Comparison of ENCODE assay signal across 9 cellular contexts in the genomic region with DNA sequence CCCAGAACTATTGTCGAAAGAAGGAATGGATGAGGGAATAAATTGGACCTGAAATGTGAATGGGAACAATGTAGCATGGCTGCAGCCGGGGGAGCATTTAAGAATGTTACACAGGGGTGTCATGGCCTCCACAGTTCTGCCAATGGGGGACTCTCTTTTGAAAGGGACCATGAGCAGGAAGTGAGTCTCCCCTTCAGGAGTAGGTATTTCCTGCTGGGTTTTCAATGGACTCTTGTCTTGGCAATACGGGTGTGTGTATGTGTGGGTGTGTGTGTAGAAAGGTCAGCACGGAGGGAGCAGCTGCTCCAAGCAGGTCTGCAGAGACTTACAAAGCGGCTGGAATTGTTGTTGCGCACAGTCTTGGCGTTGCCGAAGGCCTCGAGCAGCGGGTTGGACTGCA. TPM values are rescaled to one million over a fixed set of nuclear protein-coding genes. Genes with fewer than 3 reads are reported as not detected.
DNase-seq lines count a peak whose midpoint lies in the region; ATAC-seq lines count a peak whose summit lies in the region.
"Had no signal": no experiment of that assay in that cellular context is flagged by ENCODE, and none has a peak within 500 bp of the region (broad histone marks: within the 10 kb centered on the region; RNA-seq: fewer than 3 reads in every experiment).

No MANE protein-coding gene starts in this region.

- no peak overlapping the region for H3K14ac ChIP-seq in mesenchymal stem cell (ENCODE audit: low read length in 2 of 2)

- H3K79me1 ChIP-seq in mesenchymal stem cell (replicated peaks; ENCODE audit: low read length, poor library complexity, severe bottlenecking), result no peaks in the 10 kb centered on the region

- 85% methylated on average over 10 of the region's 10 CpGs for WGBS in mesenchymal stem cell

- no peak overlapping the region for H2AK5ac ChIP-seq in mesenchymal stem cell (ENCODE audit: low read length, severe bottlenecking)

- H2AFZ ChIP-seq in mesenchymal stem cell (ENCODE audit: low read depth, low read length), result no peak overlapping the region

- no peaks in the 10 kb centered on the region for H3K9me3 ChIP-seq in mesenchymal stem cell (ENCODE audit: control insufficient read depth, low read length)

- no peak overlapping the region for H2BK5ac ChIP-seq in mesenchymal stem cell (ENCODE audit: low read depth, low read length, poor library complexity, severe bottlenecking)

- POLR2A ChIA-PET in activated naive CD8-positive, alpha-beta T cell treated with anti-CD3 and anti-CD28 coated beads, Interleukin-2, amount 10 ng/mL, durations not matched to agents 7 days and 5 days (lab: Charles Lee), result no interaction called here

- no peak overlapping the region for H2BK120ac ChIP-seq in mesenchymal stem cell (ENCODE audit: low read depth, low read length)

- peaks cover 39% of the 10 kb centered on the region for H3K36me3 Mint-ChIP-seq in activated naive CD8-positive, alpha-beta T cell treated with anti-CD3 and anti-CD28 coated beads, Interleukin-2, amount 10 ng/mL, durations not matched to agents 7 days and 5 days

- H3K27me3 Mint-ChIP-seq in activated naive CD8-positive, alpha-beta T cell treated with anti-CD3 and anti-CD28 coated beads, Interleukin-2, amount 10 ng/mL, durations not matched to agents 7 days and 5 days, result no peaks in the 10 kb centered on the region

- peak overlapping the region; percentile 17 for H3K27ac Mint-ChIP-seq in activated naive CD8-positive, alpha-beta T cell treated with anti-CD3 and anti-CD28 coated beads, Interleukin-2, amount 10 ng/mL, durations not matched to agents 7 days and 5 days

- no peaks in the 10 kb centered on the region for H3K9me3 Mint-ChIP-seq in activated naive CD8-positive, alpha-beta T cell treated with anti-CD3 and anti-CD28 coated beads, Interleukin-2, amount 10 ng/mL, durations not matched to agents 7 days and 5 days

- DNase-seq in ELF-1 (ENCODE audit: low read depth, low spot score) (peak; percentile 41), Kasumi-1 (lab: John Stamatoyannopoulos, UW) (peak; percentile 15 to 16), mesenchymal stem cell (no peak), ACHN (no peak)
- DNase-seq in activated naive CD8-positive, alpha-beta T cell treated with anti-CD3 and anti-CD28 coated beads, Interleukin-2, amount 10 ng/mL, durations not matched to agents 7 days and 5 days, result no peak
- DNase-seq: activated CD8-positive, alpha-beta memory T cell treated with anti-CD3 and anti-CD28 coated beads for 24 hours; effector CD4-positive, alpha-beta T cell had no signal

- H3K36me3 ChIP-seq in mesenchymal stem cell (ENCODE audit: control insufficient read depth in 1 of 2, insufficient read depth in 2 of 2, low read depth in 1 of 2, low read length in 2 of 2), result peaks cover 10 to 15% of the 10 kb centered on the region in 2 experiments

- no peaks in the 10 kb centered on the region for H3K4me1 ChIP-seq in mesenchymal stem cell (ENCODE audit: control insufficient read depth, insufficient read depth, low read depth, low read length)

- H3K23ac ChIP-seq in mesenchymal stem cell (ENCODE audit: low read length in 2 of 2), result no peak overlapping the region

- H2BK12ac ChIP-seq in mesenchymal stem cell (ENCODE audit: low read length in 2 of 2), result no peak overlapping the region

- peak overlapping the region; percentile 16 for H4K8ac ChIP-seq in mesenchymal stem cell (ENCODE audit: low read length)

- peaks cover 5% of the 10 kb centered on the region for H3K4me1 Mint-ChIP-seq in activated naive CD8-positive, alpha-beta T cell treated with anti-CD3 and anti-CD28 coated beads, Interleukin-2, amount 10 ng/mL, durations not matched to agents 7 days and 5 days

- H3K4ac ChIP-seq in mesenchymal stem cell (ENCODE audit: low read depth in 1 of 2, low read length in 2 of 2), result no peak overlapping the region

- no peak overlapping the region for H3K9ac ChIP-seq in mesenchymal stem cell (ENCODE audit: low read length)

- H2BK15ac ChIP-seq in mesenchymal stem cell (ENCODE audit: low read depth, poor library complexity, severe bottlenecking), result no peak overlapping the region

- ATAC-seq in activated naive CD8-positive, alpha-beta T cell treated with anti-CD3 and anti-CD28 coated beads, Interleukin-2, amount 10 ng/mL, durations not matched to agents 7 days and 5 days (ENCODE audit: low read depth), result no peak
- ATAC-seq in esophagus mucosa, result no peak
- no peak for ATAC-seq in GM21367 (IDR thresholded peaks at IDR 0.05; ENCODE audit: unreplicated experiment)

- no peak overlapping the region for H3K4me3 ChIP-seq in mesenchymal stem cell (ENCODE audit: insufficient read depth in 1 of 2, low read depth in 1 of 2, low read length in 2 of 2)

- H3K27me3 ChIP-seq in mesenchymal stem cell (ENCODE audit: control insufficient read depth in 1 of 2, insufficient read depth in 1 of 2, low read length in 2 of 2), result peaks cover 0 to 3% of the 10 kb centered on the region in 2 experiments

- in situ Hi-C loops in ACHN (cut with HindIII; ENCODE audit: low pct_ligation_motif_present, low pct_unique_long_range_greater_than_20kb, low sequenced_read_pairs), result no loop called here

- no peak overlapping the region for H3K4me2 ChIP-seq in mesenchymal stem cell (ENCODE audit: low read length, poor library complexity, severe bottlenecking)

- H4K91ac ChIP-seq in mesenchymal stem cell (ENCODE audit: low read length), result peak overlapping the region; percentile 64

- H3K27ac ChIP-seq in mesenchymal stem cell (ENCODE audit: low read length, poor library complexity, severe bottlenecking), result no peak overlapping the region

- H3K4me3 Mint-ChIP-seq in activated naive CD8-positive, alpha-beta T cell treated with anti-CD3 and anti-CD28 coated beads, Interleukin-2, amount 10 ng/mL, durations not matched to agents 7 days and 5 days, result no peak overlapping the region

- no peak overlapping the region for H3K18ac ChIP-seq in mesenchymal stem cell (ENCODE audit: low read depth in 1 of 2, low read length in 2 of 2)

RNA-seq across cellular contexts. Expression of a gene that starts 24.4 kb away (rescaled TPM):
- total RNA-seq in activated naive CD8-positive, alpha-beta T cell treated with anti-CD3 and anti-CD28 coated beads, Interleukin-2, amount 10 ng/mL, durations not matched to agents 7 days and 5 days, result 100 to 1,000 TPM; 306 to 332 TPM
- 0.41 TPM for polyA plus RNA-seq in mesenchymal stem cell (2013, experiment 1 of 2)
- 0.27 TPM for polyA plus RNA-seq in mesenchymal stem cell (2013, experiment 2 of 2)
- total RNA-seq in esophagus mucosa, result 3.8 TPM

RNA-seq across cellular contexts. Expression of a gene that starts 38.8 kb away (rescaled TPM):
- 10 to 100 TPM; 38.2 to 40.5 TPM for total RNA-seq in activated naive CD8-positive, alpha-beta T cell treated with anti-CD3 and anti-CD28 coated beads, Interleukin-2, amount 10 ng/mL, durations not matched to agents 7 days and 5 days
- 21.2 TPM for polyA plus RNA-seq in mesenchymal stem cell (2013, experiment 1 of 2)
- polyA plus RNA-seq in mesenchymal stem cell (2013, experiment 2 of 2), result 19.1 TPM
- 13.3 TPM for total RNA-seq in esophagus mucosa

RNA-seq across cellular contexts. Expression of a gene that starts 50.4 kb away (rescaled TPM):
- total RNA-seq in activated naive CD8-positive, alpha-beta T cell treated with anti-CD3 and anti-CD28 coated beads, Interleukin-2, amount 10 ng/mL, durations not matched to agents 7 days and 5 days, result 1 to 10 TPM; 2.3 to 2.5 TPM
- 0.03 TPM for polyA plus RNA-seq in mesenchymal stem cell (2013, experiment 1 of 2)
- polyA plus RNA-seq in mesenchymal stem cell (2013, experiment 2 of 2), result not detected
- 0.76 TPM for total RNA-seq in esophagus mucosa

RNA-seq across cellular contexts. Expression of a gene that starts 57.7 kb away (rescaled TPM):
- 10 to 100 TPM; 40.3 to 41.3 TPM for total RNA-seq in activated naive CD8-positive, alpha-beta T cell treated with anti-CD3 and anti-CD28 coated beads, Interleukin-2, amount 10 ng/mL, durations not matched to agents 7 days and 5 days
- polyA plus RNA-seq in mesenchymal stem cell (2013, experiment 1 of 2), result 7.4 TPM
- polyA plus RNA-seq in mesenchymal stem cell (2013, experiment 2 of 2), result 7.7 TPM
- total RNA-seq in esophagus mucosa, result 1.9 TPM

Comparison
In these comparisons a context has a peak if more than half of its experiments do, and no peak if none do; other contexts are left out.
1. DNase-seq: peak in ELF-1 (single experiment) and Kasumi-1 (2 of 2); none in activated naive CD8-positive, alpha-beta T cell treated with anti-CD3 and anti-CD28 coated beads, Interleukin-2, amount 10 ng/mL, durations not matched to agents 7 days and 5 days (single experiment), mesenchymal stem cell (single experiment) and ACHN (single experiment).
2. RNA of a gene that starts 24.4 kb away (total RNA-seq): 306 to 332 TPM in activated naive CD8-positive, alpha-beta T cell treated with anti-CD3 and anti-CD28 coated beads, Interleukin-2, amount 10 ng/mL, durations not matched to agents 7 days and 5 days; 3.8 TPM in esophagus mucosa (single experiment); every median in the first group is over 10 times any median in the second.